ENCODE assay signal across 8 cellular contexts in genomic region chr10:6171891-6172354, GRCh38. TPM values are rescaled to one million over a fixed set of nuclear protein-coding genes. Genes with fewer than 3 reads are reported as not detected.
DNase-seq lines count a peak whose midpoint lies in the region; ATAC-seq, FAIRE-seq and TF ChIP-seq lines count a peak whose summit lies in the region.

No MANE protein-coding gene starts in this region.

- DNase-seq in GM12891 (ENCODE audit: insufficient read length, low spot score) (no peak), T-helper 17 cell (peak in 1 of 3 donors; percentile 22), fibroblast of peridontal ligament (ENCODE audit: extremely low read depth) (peak; percentile 85), psoas muscle (peak; percentile 73 to 86), activated gamma-delta T cell (lab: John Stamatoyannopoulos, UW) (no peak), SW 1271 (lab: John Stamatoyannopoulos, UW) (no peak), mammary epithelial cell (no peak)

- peaks cover 75% of the 10 kb centered on the region for H3K4me1 Mint-ChIP-seq in T-helper 17 cell

- peak overlapping the region; percentile 97 for H3K27ac Mint-ChIP-seq in T-helper 17 cell

- intact Hi-C loops in psoas muscle (cut with DNase I) = no loop called here
- intact Hi-C loops in mammary epithelial cell (cut with micrococcal nuclease) = no loop called here

- FAIRE-seq in GM12891 (lab: Jason Lieb, UNC) = no peak

- BruUV-seq in mammary epithelial cell (replicated peaks; lab: Mats Ljungman, UMichigan) = no TSS peak

- H3K79me2 ChIP-seq in mammary epithelial cell (ENCODE audit: insufficient read depth, low read length) = peaks cover 73% of the 10 kb centered on the region

- H3K27me3 Mint-ChIP-seq in T-helper 17 cell = no peaks in the 10 kb centered on the region

- peak; percentile 32 for ATAC-seq in T-helper 17 cell
- ATAC-seq in psoas muscle = peak; percentile 41 to 66 (median 60)
- ATAC-seq in GM21723 (IDR thresholded peaks at IDR 0.05; ENCODE audit: unreplicated experiment) = no peak

- H4K20me1 ChIP-seq in mammary epithelial cell (ENCODE audit: insufficient read depth, low read length) = no peaks in the 10 kb centered on the region

- H3K9ac ChIP-seq in mammary epithelial cell (ENCODE audit: insufficient read depth, low read length) = no peak overlapping the region

- no peaks in the 10 kb centered on the region for H3K9me3 ChIP-seq in T-helper 17 cell (ENCODE audit: control insufficient read depth, low read length, poor library complexity, severe bottlenecking)
- H3K9me3 ChIP-seq in psoas muscle = no peaks in the 10 kb centered on the region
- H3K9me3 ChIP-seq in mammary epithelial cell (replicated peaks; ENCODE audit: insufficient read depth, low read length) = no peaks in the 10 kb centered on the region

- H2AFZ ChIP-seq in mammary epithelial cell (ENCODE audit: low read depth, low read length) = no peak overlapping the region

- H3K27ac ChIP-seq in psoas muscle (peak overlapping the region; percentile 92), mammary epithelial cell (ENCODE audit: insufficient read depth, low read depth, low read length) (no peak overlapping the region)

- dilution Hi-C loops in mammary epithelial cell (cut with HindIII; ENCODE audit: low sequenced_read_pairs) = no loop called here

- H3K4me2 ChIP-seq in mammary epithelial cell (ENCODE audit: insufficient read depth, low read depth, low read length) = no peak overlapping the region

- H3K36me3 ChIP-seq in psoas muscle (ENCODE audit: insufficient read depth in 1 of 2, low read depth in 1 of 2) = peaks cover 0 to 9% of the 10 kb centered on the region in 2 donors
- no peaks in the 10 kb centered on the region for H3K36me3 ChIP-seq in mammary epithelial cell (ENCODE audit: insufficient read depth, low read length)

- peaks cover 73% of the 10 kb centered on the region for H3K4me1 ChIP-seq in psoas muscle
- H3K4me1 ChIP-seq in mammary epithelial cell (ENCODE audit: insufficient read depth, low read length) = peaks cover 12% of the 10 kb centered on the region

- peak overlapping the region; percentile 15 for H3K4me3 Mint-ChIP-seq in T-helper 17 cell

- WGBS in psoas muscle, 3 donors = 9 to 17% (median 9%) methylated on average over 17 of the region's 17 CpGs
- 99% methylated on average over 15 of the region's 17 CpGs for WGBS in mammary epithelial cell (ENCODE audit: low coverage, missing lambda C conversion rate)

- no peak for TF ChIP-seq CTCF in psoas muscle (IDR thresholded peaks at IDR 0.05)
- TF ChIP-seq CTCF in mammary epithelial cell (conservative IDR thresholded peaks at IDR 0.05 in 1 of 2, IDR thresholded peaks at IDR 0.05 in 1 of 2; ENCODE audit: extremely low read depth in 1 of 2, insufficient read depth in 1 of 2, low read depth in 1 of 2, low read length in 2 of 2) = no peak

- CTCF ChIA-PET in mammary epithelial cell (lab: Charles Lee; ENCODE audit: low non-redundant PET) = interaction anchor here (1.2 kb wide), 1 partner anchor 35 kb away, joined by 5 read pairs; no protein-coding TSS in a partner anchor

- H3K4me3 ChIP-seq in psoas muscle = peak overlapping the region; percentile 33
- no peak overlapping the region for H3K4me3 ChIP-seq in mammary epithelial cell (replicated peaks in 1 of 3; ENCODE audit: insufficient read depth in 1 of 3, low read depth in 2 of 3, low read length in 3 of 3)

- in situ Hi-C loops in mammary epithelial cell (cut with MboI; ENCODE audit: low sequenced_read_pairs in 2 of 2) = no loop called here

- H3K27me3 ChIP-seq in psoas muscle (ENCODE audit: insufficient read depth in 3 of 3, low read length in 2 of 3) (no peaks in the 10 kb centered on the region), mammary epithelial cell (ENCODE audit: insufficient read depth, low read length) (no peaks in the 10 kb centered on the region)

- peaks cover 8% of the 10 kb centered on the region for H3K36me3 Mint-ChIP-seq in T-helper 17 cell (ENCODE audit: low read depth)

- no peak for TF ChIP-seq POLR2A in GM12891 (IDR thresholded peaks at IDR 0.05; ENCODE audit: low read depth, low read length)

TF ChIP-seq in GM12891, 5 proteins besides CTCF, POLR2A, EP300 and RAD21:
- TF ChIP-seq PAX5 (IDR thresholded peaks at IDR 0.05; ENCODE audit: insufficient read depth, low read length, severe bottlenecking) = no peak
- TF ChIP-seq POU2F2 (IDR thresholded peaks at IDR 0.05; ENCODE audit: low read depth, low read length) = no peak
- no peak for TF ChIP-seq TAF1 (IDR thresholded peaks at IDR 0.05; ENCODE audit: low read depth, low read length)
- 0 out of 2 replicates have a peak, but pooled peaks have one; percentile 12 for TF ChIP-seq SPI1 (IDR thresholded peaks at IDR 0.05; ENCODE audit: low read depth, low read length)

RNA-seq across cellular contexts. Expression of gene PFKFB3, which starts 30.8 kb away (rescaled TPM):
- polyA plus RNA-seq in GM12891 (2012; ENCODE audit: low read depth, missing spikeins) = 26.1 TPM
- total RNA-seq in T-helper 17 cell (100 to 1,000 TPM in 1 of 2 donors, 10 to 100 TPM in 1; 93.3 to 146 TPM), psoas muscle (100 to 1,000 TPM in 3 of 4 donors, 10 to 100 TPM in 1; 25.4 to 225 (median 148) TPM), mammary epithelial cell (10 to 100 TPM; 24.0 to 49.5 TPM)
- polyA plus RNA-seq in psoas muscle (100 to 1,000 TPM in 2 of 3 donors, 10 to 100 TPM in 1; 26.7 to 704 (median 448) TPM), mammary epithelial cell (28.1 TPM)
- 54.2 TPM for polyA minus RNA-seq in mammary epithelial cell

Comparison
In these comparisons a context has a peak if more than half of its experiments do, and no peak if none do; other contexts are left out.
1. DNase-seq: peak in fibroblast of peridontal ligament (single experiment) and psoas muscle (2 of 2); none in GM12891 (single experiment), activated gamma-delta T cell (single experiment), SW 1271 (0 of 2) and mammary epithelial cell (single experiment).